ENCODE assay signal across 1 cellular context in the genomic region with DNA sequence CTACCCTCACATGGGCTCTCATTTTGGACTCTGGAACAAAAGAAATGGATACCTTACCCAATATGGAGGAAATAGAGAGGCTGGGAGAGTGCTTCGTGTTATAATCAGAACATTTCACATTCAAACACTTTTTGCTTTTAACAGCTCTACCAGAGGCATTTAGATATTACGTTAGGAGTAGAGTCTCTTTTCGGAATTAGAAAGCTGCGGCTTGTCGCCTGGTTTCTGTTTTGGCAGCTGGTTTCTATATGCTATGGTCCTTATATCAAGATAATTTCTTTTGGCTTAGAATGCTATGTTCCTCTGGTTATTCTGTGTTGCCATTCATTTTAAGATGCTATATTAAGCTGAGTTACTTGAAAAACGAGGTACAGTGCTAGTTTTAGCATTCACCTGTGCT.
TF ChIP-seq lines count a peak whose summit lies in the region.

No MANE protein-coding gene starts in this region.

TF ChIP-seq in H1, 55 proteins besides CTCF, POLR2A, EP300 and RAD21:
- TF ChIP-seq SIN3A (conservative IDR thresholded peaks at IDR 0.05 in 1 of 2, IDR thresholded peaks at IDR 0.05 in 1 of 2; ENCODE audit: low read depth in 1 of 2, low read length in 2 of 2) (no peak), JUN (IDR thresholded peaks at IDR 0.05; ENCODE audit: low read depth, low read length) (no peak), ZNF274 (IDR thresholded peaks at IDR 0.05; ENCODE audit: borderline replicate concordance, extremely low read depth, low read length) (no peak), GABPA (IDR thresholded peaks at IDR 0.05; ENCODE audit: borderline replicate concordance, insufficient read depth, low read length) (no peak), POU5F1 (IDR thresholded peaks at IDR 0.05; ENCODE audit: low read depth, low read length) (no peak)
